17 cellular contexts compared by ENCODE assay signal in genomic region chrX:4397471-4397870, GRCh38.
"Had no signal": no experiment of that assay in that cellular context is flagged by ENCODE, and none has a peak within 500 bp of the region (broad histone marks: within the 10 kb centered on the region; RNA-seq: fewer than 3 reads in every experiment).

No MANE protein-coding gene starts in this region.

- ATAC-seq: effector memory CD8-positive, alpha-beta T cell; left colon; left ventricle myocardium superior; psoas muscle; right lobe of liver had no signal

- H3K27ac ChIP-seq: esophagus squamous epithelium, hepatocyte, psoas muscle, right lobe of liver had no signal

- H3K4me2 ChIP-seq: hepatocyte had no signal

- H3K79me2 ChIP-seq: hepatocyte had no signal

- H3K9me3 ChIP-seq: esophagus squamous epithelium, psoas muscle, right lobe of liver had no signal

- H3K27me3 ChIP-seq: esophagus squamous epithelium, hepatocyte, right lobe of liver had no signal

- H3K4me1 ChIP-seq: esophagus squamous epithelium, psoas muscle, right lobe of liver had no signal

- H3K36me3 ChIP-seq: esophagus squamous epithelium, right lobe of liver had no signal

- H2AFZ ChIP-seq: hepatocyte had no signal

- H3K4me3 ChIP-seq: esophagus squamous epithelium, hepatocyte, lung, psoas muscle, right lobe of liver had no signal

- DNase-seq: effector memory CD8-positive, alpha-beta T cell; esophagus squamous epithelium; foreskin fibroblast; left colon; left ventricle myocardium superior; mesendoderm; naive B cell; occipital lobe; psoas muscle; retina; right lobe of liver; stimulated activated CD4-positive, alpha-beta T cell treated with anti-CD3 and anti-CD28 coated beads, Interleukin-2, amount 100 ng/mL, for 24 hours; stimulated activated CD4-positive, alpha-beta T cell treated with anti-CD3 and anti-CD28 coated beads, Interleukin-4, amount 100 ng/mL, for 4 hours; stimulated activated naive CD4-positive, alpha-beta T cell; trophoblast cell had no signal
